Comparison of ENCODE assay signal across 1 cellular context in the genomic region with DNA sequence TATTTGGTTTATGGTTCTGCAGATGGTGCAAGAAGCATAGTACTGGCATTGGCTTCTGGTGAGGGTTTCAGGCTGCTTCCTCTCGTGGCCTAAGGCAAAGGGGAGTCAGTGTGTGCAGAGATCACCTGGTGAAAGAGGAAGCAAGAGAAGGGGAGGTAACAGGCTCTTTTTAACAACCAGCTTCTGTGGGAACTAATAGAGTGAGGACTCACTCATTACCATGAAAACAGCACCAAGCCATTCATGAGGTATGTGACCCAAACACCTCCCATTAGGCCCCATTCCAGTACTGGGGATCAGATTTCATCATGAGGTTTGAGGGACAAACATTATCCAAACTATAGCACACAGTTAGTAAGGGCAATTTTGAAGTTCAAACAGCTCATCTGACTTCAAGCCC.
TF ChIP-seq lines count a peak whose summit lies in the region.

No MANE protein-coding gene starts in this region.

TF ChIP-seq in H1, 55 proteins besides CTCF, POLR2A, EP300 and RAD21 (continued from another document):
- TF ChIP-seq, protein P1, sequence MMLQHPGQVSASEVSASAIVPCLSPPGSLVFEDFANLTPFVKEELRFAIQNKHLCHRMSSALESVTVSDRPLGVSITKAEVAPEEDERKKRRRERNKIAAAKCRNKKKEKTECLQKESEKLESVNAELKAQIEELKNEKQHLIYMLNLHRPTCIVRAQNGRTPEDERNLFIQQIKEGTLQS (IDR thresholded peaks at IDR 0.05; ENCODE audit: insufficient read depth, low read depth, low read length), result no peak
- TF ChIP-seq KDM5A (IDR thresholded peaks at IDR 0.05; ENCODE audit: low read length), result no peak
- no peak for TF ChIP-seq BACH1 (IDR thresholded peaks at IDR 0.05; ENCODE audit: low read length)
- TF ChIP-seq, protein P2, sequence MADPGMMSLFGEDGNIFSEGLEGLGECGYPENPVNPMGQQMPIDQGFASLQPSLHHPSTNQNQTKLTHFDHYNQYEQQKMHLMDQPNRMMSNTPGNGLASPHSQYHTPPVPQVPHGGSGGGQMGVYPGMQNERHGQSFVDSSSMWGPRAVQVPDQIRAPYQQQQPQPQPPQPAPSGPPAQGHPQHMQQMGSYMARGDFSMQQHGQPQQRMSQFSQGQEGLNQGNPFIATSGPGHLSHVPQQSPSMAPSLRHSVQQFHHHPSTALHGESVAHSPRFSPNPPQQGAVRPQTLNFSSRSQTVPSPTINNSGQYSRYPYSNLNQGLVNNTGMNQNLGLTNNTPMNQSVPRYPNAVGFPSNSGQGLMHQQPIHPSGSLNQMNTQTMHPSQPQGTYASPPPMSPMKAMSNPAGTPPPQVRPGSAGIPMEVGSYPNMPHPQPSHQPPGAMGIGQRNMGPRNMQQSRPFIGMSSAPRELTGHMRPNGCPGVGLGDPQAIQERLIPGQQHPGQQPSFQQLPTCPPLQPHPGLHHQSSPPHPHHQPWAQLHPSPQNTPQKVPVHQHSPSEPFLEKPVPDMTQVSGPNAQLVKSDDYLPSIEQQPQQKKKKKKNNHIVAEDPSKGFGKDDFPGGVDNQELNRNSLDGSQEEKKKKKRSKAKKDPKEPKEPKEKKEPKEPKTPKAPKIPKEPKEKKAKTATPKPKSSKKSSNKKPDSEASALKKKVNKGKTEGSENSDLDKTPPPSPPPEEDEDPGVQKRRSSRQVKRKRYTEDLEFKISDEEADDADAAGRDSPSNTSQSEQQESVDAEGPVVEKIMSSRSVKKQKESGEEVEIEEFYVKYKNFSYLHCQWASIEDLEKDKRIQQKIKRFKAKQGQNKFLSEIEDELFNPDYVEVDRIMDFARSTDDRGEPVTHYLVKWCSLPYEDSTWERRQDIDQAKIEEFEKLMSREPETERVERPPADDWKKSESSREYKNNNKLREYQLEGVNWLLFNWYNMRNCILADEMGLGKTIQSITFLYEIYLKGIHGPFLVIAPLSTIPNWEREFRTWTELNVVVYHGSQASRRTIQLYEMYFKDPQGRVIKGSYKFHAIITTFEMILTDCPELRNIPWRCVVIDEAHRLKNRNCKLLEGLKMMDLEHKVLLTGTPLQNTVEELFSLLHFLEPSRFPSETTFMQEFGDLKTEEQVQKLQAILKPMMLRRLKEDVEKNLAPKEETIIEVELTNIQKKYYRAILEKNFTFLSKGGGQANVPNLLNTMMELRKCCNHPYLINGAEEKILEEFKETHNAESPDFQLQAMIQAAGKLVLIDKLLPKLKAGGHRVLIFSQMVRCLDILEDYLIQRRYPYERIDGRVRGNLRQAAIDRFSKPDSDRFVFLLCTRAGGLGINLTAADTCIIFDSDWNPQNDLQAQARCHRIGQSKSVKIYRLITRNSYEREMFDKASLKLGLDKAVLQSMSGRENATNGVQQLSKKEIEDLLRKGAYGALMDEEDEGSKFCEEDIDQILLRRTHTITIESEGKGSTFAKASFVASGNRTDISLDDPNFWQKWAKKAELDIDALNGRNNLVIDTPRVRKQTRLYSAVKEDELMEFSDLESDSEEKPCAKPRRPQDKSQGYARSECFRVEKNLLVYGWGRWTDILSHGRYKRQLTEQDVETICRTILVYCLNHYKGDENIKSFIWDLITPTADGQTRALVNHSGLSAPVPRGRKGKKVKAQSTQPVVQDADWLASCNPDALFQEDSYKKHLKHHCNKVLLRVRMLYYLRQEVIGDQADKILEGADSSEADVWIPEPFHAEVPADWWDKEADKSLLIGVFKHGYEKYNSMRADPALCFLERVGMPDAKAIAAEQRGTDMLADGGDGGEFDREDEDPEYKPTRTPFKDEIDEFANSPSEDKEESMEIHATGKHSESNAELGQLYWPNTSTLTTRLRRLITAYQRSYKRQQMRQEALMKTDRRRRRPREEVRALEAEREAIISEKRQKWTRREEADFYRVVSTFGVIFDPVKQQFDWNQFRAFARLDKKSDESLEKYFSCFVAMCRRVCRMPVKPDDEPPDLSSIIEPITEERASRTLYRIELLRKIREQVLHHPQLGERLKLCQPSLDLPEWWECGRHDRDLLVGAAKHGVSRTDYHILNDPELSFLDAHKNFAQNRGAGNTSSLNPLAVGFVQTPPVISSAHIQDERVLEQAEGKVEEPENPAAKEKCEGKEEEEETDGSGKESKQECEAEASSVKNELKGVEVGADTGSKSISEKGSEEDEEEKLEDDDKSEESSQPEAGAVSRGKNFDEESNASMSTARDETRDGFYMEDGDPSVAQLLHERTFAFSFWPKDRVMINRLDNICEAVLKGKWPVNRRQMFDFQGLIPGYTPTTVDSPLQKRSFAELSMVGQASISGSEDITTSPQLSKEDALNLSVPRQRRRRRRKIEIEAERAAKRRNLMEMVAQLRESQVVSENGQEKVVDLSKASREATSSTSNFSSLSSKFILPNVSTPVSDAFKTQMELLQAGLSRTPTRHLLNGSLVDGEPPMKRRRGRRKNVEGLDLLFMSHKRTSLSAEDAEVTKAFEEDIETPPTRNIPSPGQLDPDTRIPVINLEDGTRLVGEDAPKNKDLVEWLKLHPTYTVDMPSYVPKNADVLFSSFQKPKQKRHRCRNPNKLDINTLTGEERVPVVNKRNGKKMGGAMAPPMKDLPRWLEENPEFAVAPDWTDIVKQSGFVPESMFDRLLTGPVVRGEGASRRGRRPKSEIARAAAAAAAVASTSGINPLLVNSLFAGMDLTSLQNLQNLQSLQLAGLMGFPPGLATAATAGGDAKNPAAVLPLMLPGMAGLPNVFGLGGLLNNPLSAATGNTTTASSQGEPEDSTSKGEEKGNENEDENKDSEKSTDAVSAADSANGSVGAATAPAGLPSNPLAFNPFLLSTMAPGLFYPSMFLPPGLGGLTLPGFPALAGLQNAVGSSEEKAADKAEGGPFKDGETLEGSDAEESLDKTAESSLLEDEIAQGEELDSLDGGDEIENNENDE (IDR thresholded peaks at IDR 0.05; ENCODE audit: insufficient replicate concordance, low read length), result peak; percentile 31
- TF ChIP-seq EZH2 (IDR thresholded peaks at IDR 0.05; ENCODE audit: low read depth, low read length, severe bottlenecking), result no peak
- TF ChIP-seq NRF1 (IDR thresholded peaks at IDR 0.05; ENCODE audit: low read depth, low read length), result no peak
- TF ChIP-seq NANOG (IDR thresholded peaks at IDR 0.05; ENCODE audit: insufficient read depth, low read depth, low read length, poor library complexity, severe bottlenecking), result peak; percentile 50
- TF ChIP-seq SRF (IDR thresholded peaks at IDR 0.05; ENCODE audit: low read depth, low read length), result no peak
- 0 out of 2 replicates have a peak, but pooled peaks have one; percentile 40 for TF ChIP-seq SP1 (IDR thresholded peaks at IDR 0.05; ENCODE audit: low read depth, low read length)
- TF ChIP-seq RBBP5 (IDR thresholded peaks at IDR 0.05; ENCODE audit: borderline replicate concordance, low read depth, low read length), result no peak
